8 cellular contexts compared by ENCODE assay signal in genomic region chr14:93132472-93133065, GRCh38. TPM values are rescaled to one million over a fixed set of nuclear protein-coding genes. Genes with fewer than 3 reads are reported as not detected.
DNase-seq lines count a peak whose midpoint lies in the region; ATAC-seq, FAIRE-seq and TF ChIP-seq lines count a peak whose summit lies in the region.
"Had no signal": no experiment of that assay in that cellular context is flagged by ENCODE, and none has a peak within 500 bp of the region (broad histone marks: within the 10 kb centered on the region; RNA-seq: fewer than 3 reads in every experiment).

No MANE protein-coding gene starts in this region.

- TF ChIP-seq CTCF in D721Med (IDR thresholded peaks at IDR 0.05; ENCODE audit: insufficient read depth, missing control alignments) (peak; percentile 47), fibroblast of pulmonary artery (IDR thresholded peaks at IDR 0.05; ENCODE audit: low read length, missing control alignments) (peak; percentile 53), progenitor cell of endocrine pancreas (IDR thresholded peaks at IDR 0.05; ENCODE audit: unreplicated experiment) (peak; percentile 44)

- H3K9me3 Mint-ChIP-seq in progenitor cell of endocrine pancreas (ENCODE audit: low read depth), result no peaks in the 10 kb centered on the region

- H3K4me3 ChIP-seq in fibroblast of pulmonary artery (replicated peaks; ENCODE audit: low read depth, low read length), result no peak overlapping the region

- H3K27me3 Mint-ChIP-seq in progenitor cell of endocrine pancreas, result no peaks in the 10 kb centered on the region

- no peak overlapping the region for H3K4me3 Mint-ChIP-seq in progenitor cell of endocrine pancreas (ENCODE audit: low read depth)

- no peak for FAIRE-seq in D721Med (lab: Jason Lieb, UNC)
- FAIRE-seq: TTC549 had no signal

- CTCF ChIA-PET in HEK293T (lab: Yijun Ruan, JAX), result interaction anchor here (0.5 to 3.8 kb wide), 19 partner anchors 8 to 1276 kb away, joined by 3 to 49 read pairs (median 4); no protein-coding TSS in a partner anchor

- ATAC-seq in GM18519 (IDR thresholded peaks at IDR 0.05; ENCODE audit: low FRiP score, unreplicated experiment) (no peak), HG03520 (IDR thresholded peaks at IDR 0.05; ENCODE audit: unreplicated experiment) (no peak)

- DNase-seq in D721Med (ENCODE audit: insufficient read length, low spot score), result peak; percentile 73
- DNase-seq in HEK293T (ENCODE audit: extremely low spot score), result peak; percentile 50
- DNase-seq in SKM-1 treated with dmso at 0.1 percent for 144 hours (lab: John Stamatoyannopoulos, UW; ENCODE audit: unreplicated experiment), result peak; percentile 32
- DNase-seq in fibroblast of pulmonary artery (ENCODE audit: low read depth), result peak; percentile 51
- DNase-seq in progenitor cell of endocrine pancreas (ENCODE audit: low spot score, unreplicated experiment), result no peak

- H3K36me3 Mint-ChIP-seq in progenitor cell of endocrine pancreas (ENCODE audit: insufficient read depth), result no peaks in the 10 kb centered on the region

- no peaks in the 10 kb centered on the region for H3K4me1 Mint-ChIP-seq in progenitor cell of endocrine pancreas (ENCODE audit: low read depth)

- no peak overlapping the region for H3K27ac Mint-ChIP-seq in progenitor cell of endocrine pancreas

- POLR2A ChIA-PET in HEK293T (lab: Yijun Ruan, JAX), result interaction anchor here (1.1 kb wide), 1 partner anchor 19 kb away, joined by 5 read pairs; no protein-coding TSS in a partner anchor

TF ChIP-seq in HEK293T, 16 proteins besides CTCF, POLR2A, EP300 and RAD21:
- TF ChIP-seq ELF4 (IDR thresholded peaks at IDR 0.05), result no peak
- TF ChIP-seq CTBP1 (IDR thresholded peaks at IDR 0.05; ENCODE audit: borderline replicate concordance), result no peak
- no peak for TF ChIP-seq FOXM1 (IDR thresholded peaks at IDR 0.05; ENCODE audit: borderline replicate concordance)
- TF ChIP-seq NFRKB (IDR thresholded peaks at IDR 0.05), result no peak
- no peak for TF ChIP-seq ARNT (IDR thresholded peaks at IDR 0.05)
- TF ChIP-seq ZNF384 (IDR thresholded peaks at IDR 0.05), result no peak

RNA-seq across cellular contexts. Expression of gene ITPK1, which starts 16.8 kb away (rescaled TPM):
- total RNA-seq in progenitor cell of endocrine pancreas, result 71.3 and 72.0 TPM in 2 replicates

RNA-seq across cellular contexts. Expression of gene MOAP1, which starts 52.1 kb away (rescaled TPM):
- 23.3 and 23.4 TPM in 2 replicates for total RNA-seq in progenitor cell of endocrine pancreas

RNA-seq across cellular contexts. Expression of gene LYSET, which starts 52.5 kb away (rescaled TPM):
- 27.6 and 28.3 TPM in 2 replicates for total RNA-seq in progenitor cell of endocrine pancreas
